In genomic region chr16:49617016-49617569, GRCh38 we compare ENCODE assay signal across 27 cellular contexts.
"Had no signal": no experiment of that assay in that cellular context is flagged by ENCODE, and none has a peak within 500 bp of the region (broad histone marks: within the 10 kb centered on the region; RNA-seq: fewer than 3 reads in every experiment).

No MANE protein-coding gene starts in this region.

- H3K36me3 Mint-ChIP-seq: activated CD4-positive, alpha-beta memory T cell treated with anti-CD3 and anti-CD28 coated beads for 36 hours; activated naive CD8-positive, alpha-beta T cell treated with anti-CD3 and anti-CD28 coated beads for 36 hours; stimulated activated naive B cell treated with anti-CD40 and anti-IgM and Interleukin-4, amounts not matched to agents 10 μg/mL and 1 μg/mL and 100 μg/mL, for 72 hours had no signal

- H3K27me3 Mint-ChIP-seq: activated CD4-positive, alpha-beta memory T cell treated with anti-CD3 and anti-CD28 coated beads for 36 hours; activated naive CD8-positive, alpha-beta T cell treated with anti-CD3 and anti-CD28 coated beads for 36 hours; progenitor cell of endocrine pancreas; stimulated activated naive B cell treated with anti-CD40 and anti-IgM and Interleukin-4, amounts not matched to agents 10 μg/mL and 1 μg/mL and 100 μg/mL, for 72 hours; T-helper 17 cell had no signal

- H3K27ac Mint-ChIP-seq: activated CD4-positive, alpha-beta memory T cell treated with anti-CD3 and anti-CD28 coated beads for 36 hours; activated CD4-positive, alpha-beta T cell treated with anti-CD3 and anti-CD28 coated beads, Interleukin-2, amount 10 ng/mL, durations not matched to agents 24 days and 14 days; activated naive CD4-positive, alpha-beta T cell treated with anti-CD3 and anti-CD28 coated beads for 36 hours; activated naive CD8-positive, alpha-beta T cell treated with anti-CD3 and anti-CD28 coated beads for 36 hours; activated T-cell treated with anti-CD3 and anti-CD28 coated beads, Interleukin-2, amount 50 U/mL, for 72 hours; nephron progenitor cell; progenitor cell of endocrine pancreas; stimulated activated naive B cell treated with anti-CD40 and anti-IgM and Interleukin-4, amounts not matched to agents 10 μg/mL and 1 μg/mL and 100 μg/mL, for 72 hours; T-helper 17 cell had no signal

- H3K9me3 Mint-ChIP-seq: activated CD4-positive, alpha-beta memory T cell treated with anti-CD3 and anti-CD28 coated beads for 36 hours; activated CD4-positive, alpha-beta T cell treated with anti-CD3 and anti-CD28 coated beads, Interleukin-2, amount 10 ng/mL, durations not matched to agents 24 days and 14 days; activated naive CD4-positive, alpha-beta T cell treated with anti-CD3 and anti-CD28 coated beads for 36 hours; activated naive CD8-positive, alpha-beta T cell treated with anti-CD3 and anti-CD28 coated beads for 36 hours; activated T-cell treated with anti-CD3 and anti-CD28 coated beads, Interleukin-2, amount 50 U/mL, for 72 hours; stimulated activated naive B cell treated with anti-CD40 and anti-IgM and Interleukin-4, amounts not matched to agents 10 μg/mL and 1 μg/mL and 100 μg/mL, for 72 hours had no signal

- H3K4me3 Mint-ChIP-seq: activated CD4-positive, alpha-beta memory T cell treated with anti-CD3 and anti-CD28 coated beads for 36 hours; activated CD4-positive, alpha-beta T cell treated with anti-CD3 and anti-CD28 coated beads, Interleukin-2, amount 10 ng/mL, durations not matched to agents 24 days and 14 days; activated naive CD4-positive, alpha-beta T cell treated with anti-CD3 and anti-CD28 coated beads for 36 hours; activated naive CD8-positive, alpha-beta T cell treated with anti-CD3 and anti-CD28 coated beads for 36 hours; activated T-cell treated with anti-CD3 and anti-CD28 coated beads, Interleukin-2, amount 50 U/mL, for 72 hours; nephron progenitor cell; stimulated activated naive B cell treated with anti-CD40 and anti-IgM and Interleukin-4, amounts not matched to agents 10 μg/mL and 1 μg/mL and 100 μg/mL, for 72 hours; T-helper 17 cell had no signal

- DNase-seq: activated CD4-positive, alpha-beta memory T cell treated with anti-CD3 and anti-CD28 coated beads for 36 hours; activated CD4-positive, alpha-beta T cell treated with anti-CD3 and anti-CD28 coated beads, Interleukin-2, amount 10 ng/mL, durations not matched to agents 24 days and 14 days; activated naive CD4-positive, alpha-beta T cell treated with anti-CD3 and anti-CD28 coated beads for 36 hours; activated naive CD8-positive, alpha-beta T cell treated with anti-CD3 and anti-CD28 coated beads for 36 hours; activated T-cell treated with anti-CD3 and anti-CD28 coated beads for 4 hours; activated T-cell treated with anti-CD3 and anti-CD28 coated beads, Interleukin-2, amount 50 U/mL, for 72 hours; body of pancreas; cerebellar nuclear complex; cortex of kidney; foreskin keratinocyte; heart left ventricle; kidney glomerular epithelial cell; left lung; mucosa of descending colon; nephron progenitor cell; small intestine; stimulated activated CD4-positive, alpha-beta T cell treated with anti-CD3 and anti-CD28 coated beads, Interleukin-1b, Interleukin-23, amount 100 ng/mL, for 48 hours; stimulated activated naive B cell treated with anti-CD40 and anti-IgM and Interleukin-4, amounts not matched to agents 10 μg/mL and 1 μg/mL and 100 μg/mL, for 72 hours; stomach; T-helper 17 cell; T1000; tibial artery; WERI-Rb-1 had no signal

- ATAC-seq: activated CD4-positive, CD25-positive, alpha-beta regulatory T cell treated with anti-CD3 and anti-CD28 coated beads, Interleukin-2, amount 50 U/mL, for 24 hours; activated T-cell treated with anti-CD3 and anti-CD28 coated beads, Interleukin-2, amount 50 U/mL, for 72 hours; body of pancreas; esophagus mucosa; foreskin keratinocyte; heart left ventricle; left lung; mucosa of descending colon; sciatic nerve; stimulated activated naive B cell treated with anti-CD40 and anti-IgM and Interleukin-4, amounts not matched to agents 10 μg/mL and 1 μg/mL and 100 μg/mL, for 72 hours; T-helper 17 cell had no signal

- H3K4me1 Mint-ChIP-seq: activated CD4-positive, alpha-beta T cell treated with anti-CD3 and anti-CD28 coated beads, Interleukin-2, amount 10 ng/mL, durations not matched to agents 24 days and 14 days; activated naive CD8-positive, alpha-beta T cell treated with anti-CD3 and anti-CD28 coated beads for 36 hours; stimulated activated naive B cell treated with anti-CD40 and anti-IgM and Interleukin-4, amounts not matched to agents 10 μg/mL and 1 μg/mL and 100 μg/mL, for 72 hours; T-helper 17 cell had no signal
